ENCODE assay signal across 28 cellular contexts in genomic region chr7:107708956-107709355, GRCh38.
"Had no signal": no experiment of that assay in that cellular context is flagged by ENCODE, and none has a peak within 500 bp of the region (broad histone marks: within the 10 kb centered on the region; RNA-seq: fewer than 3 reads in every experiment).

No MANE protein-coding gene starts in this region.

- H3K4me2 ChIP-seq: SK-N-SH had no signal

- ATAC-seq: activated T-helper 17 cell treated with anti-CD3 and anti-CD28 coated beads, Interleukin-2, amount 50 U/mL, for 72 hours had no signal

- H3K36me3 Mint-ChIP-seq: activated naive CD8-positive, alpha-beta T cell had no signal

- H3K9me3 Mint-ChIP-seq: activated naive CD4-positive, alpha-beta T cell treated with anti-CD3 and anti-CD28 coated beads for 36 hours; activated T-helper 17 cell treated with anti-CD3 and anti-CD28 coated beads, Interleukin-2, amount 50 U/mL, for 72 hours had no signal

- H3K4me1 Mint-ChIP-seq: activated T-helper 17 cell treated with anti-CD3 and anti-CD28 coated beads, Interleukin-2, amount 50 U/mL, for 72 hours had no signal

- H3K9me3 ChIP-seq: Peyer's patch, SJCRH30, SK-N-SH had no signal

- H3K27ac Mint-ChIP-seq: activated naive CD4-positive, alpha-beta T cell treated with anti-CD3 and anti-CD28 coated beads for 36 hours; activated naive CD8-positive, alpha-beta T cell; activated T-helper 17 cell treated with anti-CD3 and anti-CD28 coated beads, Interleukin-2, amount 50 U/mL, for 72 hours had no signal

- H3K4me3 ChIP-seq: Peyer's patch, SJCRH30 had no signal

- H3K4me1 ChIP-seq: Peyer's patch, SJCRH30 had no signal

- H3K4me3 Mint-ChIP-seq: activated naive CD4-positive, alpha-beta T cell treated with anti-CD3 and anti-CD28 coated beads for 36 hours; activated naive CD8-positive, alpha-beta T cell; activated T-helper 17 cell treated with anti-CD3 and anti-CD28 coated beads, Interleukin-2, amount 50 U/mL, for 72 hours had no signal

- DNase-seq: activated CD4-positive, CD25-positive, alpha-beta regulatory T cell; activated gamma-delta T cell; activated naive CD4-positive, alpha-beta T cell treated with anti-CD3 and anti-CD28 coated beads for 36 hours; activated T-cell treated with anti-CD3 and anti-CD28 coated beads for 4 hours; activated T-cell treated with anti-CD3 and anti-CD28 coated beads, Interleukin-2, amount 50 U/mL, for 48 hours; anterior cingulate cortex; cerebellar nuclear complex; Kasumi-1; KBM-7; NCI-H1092; NCI-H1417; NCI-H1930; NCI-H2107; NCI-H2171 treated with DMSO at 0.1 percent for 48 hours; NCI-H345; NCI-H510A; NCI-H526 treated with DMSO at 0.1 percent for 48 hours; NCI-H82; OCI-M1; Peyer's patch; Right ventricle myocardium superior; SJCRH30; SK-N-SH; T-helper 1 cell had no signal

- H3K27me3 ChIP-seq: Peyer's patch, SJCRH30 had no signal

- H3K36me3 ChIP-seq: Peyer's patch, SJCRH30 had no signal

- H3K9ac ChIP-seq: SK-N-SH had no signal

- H3K27ac ChIP-seq: Peyer's patch, RWPE1, SJCRH30, VCaP had no signal
